Comparison of ENCODE assay signal across 1 cellular context in the genomic region with DNA sequence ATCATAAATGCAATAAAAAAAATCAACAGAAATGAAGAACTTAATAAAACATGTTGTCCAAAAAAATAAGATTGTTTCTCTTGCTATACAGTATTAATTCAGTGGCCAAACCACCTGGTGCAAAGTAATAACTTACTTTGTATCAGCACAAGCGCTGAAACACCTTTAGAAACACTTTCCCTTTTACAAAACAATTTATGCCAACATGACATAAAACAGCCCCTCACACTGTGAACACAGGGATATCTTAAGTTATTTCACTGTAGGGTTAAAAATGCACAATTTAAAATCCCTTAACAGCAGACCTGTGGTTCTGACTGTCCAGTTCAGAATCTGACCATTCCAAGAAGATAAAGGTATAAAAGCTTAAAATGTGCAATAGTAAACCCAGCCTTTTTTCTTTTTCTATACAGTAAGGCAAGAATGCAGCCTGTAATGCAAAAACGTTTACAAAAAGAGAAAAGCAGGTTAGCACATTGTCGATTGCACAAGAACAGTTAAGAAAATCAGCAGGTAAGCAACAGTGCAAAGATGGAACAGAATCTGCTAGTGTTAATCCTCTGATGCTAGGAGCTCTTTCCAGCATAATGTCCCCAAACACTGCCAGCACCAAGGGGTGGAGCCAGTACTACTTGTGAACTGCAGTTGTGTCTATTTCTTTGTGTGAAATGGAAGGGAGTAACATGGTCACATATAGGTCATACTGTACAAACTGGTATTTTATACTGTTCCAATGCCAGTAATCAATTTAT.
TF ChIP-seq lines count a peak whose summit lies in the region.

No MANE protein-coding gene starts in this region.

TF ChIP-seq in A549, 52 proteins besides CTCF, POLR2A, EP300 and RAD21 (continued from another document):
- TF ChIP-seq HMGXB4 (CRISPR knock-in tag; IDR thresholded peaks at IDR 0.05; ENCODE audit: borderline replicate concordance) (no peak), BCL3 (IDR thresholded peaks at IDR 0.05) (no peak), PHF8 (IDR thresholded peaks at IDR 0.05; ENCODE audit: borderline replicate concordance, low read depth) (no peak)
